Comparison of ENCODE assay signal across 16 cellular contexts in genomic region chr7:135447783-135448182, GRCh38.
A peak's percentile ranks its signal among the peaks of the same experiment; 100 is the strongest.
DNase-seq lines count a peak whose midpoint lies in the region; TF ChIP-seq lines count a peak whose summit lies in the region.
"Had no signal": no experiment of that assay in that cellular context is flagged by ENCODE, and none has a peak within 500 bp of the region (broad histone marks: within the 10 kb centered on the region; RNA-seq: fewer than 3 reads in every experiment).

No MANE protein-coding gene starts in this region.

- peaks cover 3% of the 10 kb centered on the region for H3F3A ChIP-seq in neural cell (ENCODE audit: insufficient read depth, low read length, poor library complexity, severe bottlenecking)

- POLR2A ChIA-PET in GM10248 (lab: Yijun Ruan, JAX): no interaction called here

- peaks cover 3% of the 10 kb centered on the region for H3K79me2 ChIP-seq in neural cell (replicated peaks; ENCODE audit: insufficient read depth, low read length)

- H3K9me2 ChIP-seq in neural cell (ENCODE audit: insufficient read depth, low read length): no peaks in the 10 kb centered on the region

- peaks cover 3% of the 10 kb centered on the region for H3K36me3 ChIP-seq in neural cell (ENCODE audit: insufficient read depth, low read length)

- H3K27me3 Mint-ChIP-seq in activated naive CD4-positive, alpha-beta T cell treated with anti-CD3 and anti-CD28 coated beads, Interleukin-2, amount 50 U/mL, for 24 hours: no peaks in the 10 kb centered on the region
- H3K27me3 Mint-ChIP-seq: activated CD8-positive, alpha-beta T cell treated with anti-CD3 and anti-CD28 coated beads for 36 hours; B cell had no signal

- no peaks in the 10 kb centered on the region for H3K27me3 ChIP-seq in neural cell (ENCODE audit: insufficient read depth, low read depth, low read length)

- no peak for DNase-seq in activated naive CD4-positive, alpha-beta T cell treated with anti-CD3 and anti-CD28 coated beads, Interleukin-2, amount 50 U/mL, for 16 hours
- DNase-seq in Jurkat, Clone E6-1 (ENCODE audit: low read depth, low spot score): peak; percentile 4
- DNase-seq in RPMI7951 (ENCODE audit: low read depth) (peak; percentile 4), NCI-H524 (lab: John Stamatoyannopoulos, UW) (no peak), GM10248 (ENCODE audit: extremely low spot score) (no peak), mucosa of gallbladder (ENCODE audit: low spot score) (no peak)
- DNase-seq: activated CD8-positive, alpha-beta T cell treated with anti-CD3 and anti-CD28 coated beads for 36 hours; activated effector memory CD4-positive, alpha-beta T cell treated with Interleukin-2 at 50 U/mL for 16 hours; effector CD4-positive, alpha-beta T cell; HFFc6; midbrain; NCI-H524 treated with DMSO at 0.1 percent for 48 hours; stimulated activated CD4-positive, alpha-beta T cell treated with anti-CD3 and anti-CD28 coated beads, Interleukin-2, amount 100 ng/mL, for 24 hours had no signal

- TF ChIP-seq CTCF in neural cell (IDR thresholded peaks at IDR 0.05; ENCODE audit: poor library complexity, severe bottlenecking) (no peak), GM10248 (IDR thresholded peaks at IDR 0.05; ENCODE audit: control extremely low read depth, extremely low read depth, low read depth, missing control alignments) (no peak)

- peak overlapping the region; percentile 16 for H3K4me3 Mint-ChIP-seq in activated naive CD4-positive, alpha-beta T cell treated with anti-CD3 and anti-CD28 coated beads, Interleukin-2, amount 50 U/mL, for 24 hours
- H3K4me3 Mint-ChIP-seq: activated CD8-positive, alpha-beta T cell treated with anti-CD3 and anti-CD28 coated beads for 36 hours; B cell; HFFc6 had no signal

- H3K4me3 ChIP-seq in Jurkat, Clone E6-1 (ENCODE audit: low read length): no peak overlapping the region
- H3K4me3 ChIP-seq in neural cell (ENCODE audit: low read length): peak overlapping the region; percentile 5

- no peak overlapping the region for H3K4me2 ChIP-seq in neural cell (ENCODE audit: low read length)

- CTCF ChIA-PET in GM10248 (lab: Yijun Ruan, JAX): interaction anchor here (0.8 to 1.4 kb wide), 3 partner anchors 19 to 167 kb away, joined by 4 read pairs; no protein-coding TSS in a partner anchor

- no peaks in the 10 kb centered on the region for H4K20me1 ChIP-seq in neural cell (ENCODE audit: insufficient read depth)

- no peaks in the 10 kb centered on the region for H3K9me3 ChIP-seq in neural cell (ENCODE audit: low read length)

- no peak overlapping the region for H3K9ac ChIP-seq in neural cell (ENCODE audit: low read length)

- H2AFZ ChIP-seq in neural cell (ENCODE audit: low read depth, low read length): no peak overlapping the region

- no peak for TF ChIP-seq RAD21 in neural cell (conservative IDR thresholded peaks at IDR 0.05)

- no peak for TF ChIP-seq EP300 in neural cell (conservative IDR thresholded peaks at IDR 0.05; ENCODE audit: poor library complexity, severe bottlenecking)

- peak overlapping the region; percentile 52 for H3K27ac Mint-ChIP-seq in activated naive CD4-positive, alpha-beta T cell treated with anti-CD3 and anti-CD28 coated beads, Interleukin-2, amount 50 U/mL, for 24 hours
- H3K27ac Mint-ChIP-seq: B cell, HFFc6 had no signal

- peaks cover 57% of the 10 kb centered on the region for H3K4me1 Mint-ChIP-seq in activated naive CD4-positive, alpha-beta T cell treated with anti-CD3 and anti-CD28 coated beads, Interleukin-2, amount 50 U/mL, for 24 hours

- peaks cover 15% of the 10 kb centered on the region for H3K36me3 Mint-ChIP-seq in activated naive CD4-positive, alpha-beta T cell treated with anti-CD3 and anti-CD28 coated beads, Interleukin-2, amount 50 U/mL, for 24 hours

- H3K27ac ChIP-seq in neural cell (ENCODE audit: low read length): peak overlapping the region; percentile 8

- H3K9me3 Mint-ChIP-seq in activated naive CD4-positive, alpha-beta T cell treated with anti-CD3 and anti-CD28 coated beads, Interleukin-2, amount 50 U/mL, for 24 hours: no peaks in the 10 kb centered on the region
- H3K9me3 Mint-ChIP-seq: activated CD8-positive, alpha-beta T cell treated with anti-CD3 and anti-CD28 coated beads for 36 hours; HFFc6 had no signal

TF ChIP-seq in neural cell, 6 proteins besides CTCF, POLR2A, EP300 and RAD21:
- TF ChIP-seq REST (IDR thresholded peaks at IDR 0.05; ENCODE audit: borderline replicate concordance) (no peak), MXI1 (conservative IDR thresholded peaks at IDR 0.05; ENCODE audit: poor library complexity, severe bottlenecking) (no peak), SMC3 (conservative IDR thresholded peaks at IDR 0.05; ENCODE audit: poor library complexity) (no peak), POLR2AphosphoS5 (IDR thresholded peaks at IDR 0.05) (no peak), EZH2 (IDR thresholded peaks at IDR 0.05; ENCODE audit: borderline replicate concordance, insufficient read depth, low read length, poor library complexity, severe bottlenecking) (no peak), TAF1 (IDR thresholded peaks at IDR 0.05; ENCODE audit: low read depth) (no peak)

Comparison
In these comparisons a context has a peak if more than half of its experiments do, and no peak if none do; other contexts are left out.
1. DNase-seq: peak in Jurkat, Clone E6-1 (single experiment) and RPMI7951 (single experiment); none in activated naive CD4-positive, alpha-beta T cell treated with anti-CD3 and anti-CD28 coated beads, Interleukin-2, amount 50 U/mL, for 16 hours (single experiment), NCI-H524 (0 of 2), GM10248 (single experiment) and mucosa of gallbladder (single experiment).